1 cellular context compared by ENCODE assay signal in genomic region chr1:230861489-230861888, GRCh38.
TF ChIP-seq lines count a peak whose summit lies in the region.

No MANE protein-coding gene starts in this region.

TF ChIP-seq in SK-N-SH treated with all-trans-retinoic acid at 6 μM for 48 hours, 23 proteins besides CTCF, POLR2A, EP300 and RAD21 (continued from another document):
- TF ChIP-seq, protein P1, sequence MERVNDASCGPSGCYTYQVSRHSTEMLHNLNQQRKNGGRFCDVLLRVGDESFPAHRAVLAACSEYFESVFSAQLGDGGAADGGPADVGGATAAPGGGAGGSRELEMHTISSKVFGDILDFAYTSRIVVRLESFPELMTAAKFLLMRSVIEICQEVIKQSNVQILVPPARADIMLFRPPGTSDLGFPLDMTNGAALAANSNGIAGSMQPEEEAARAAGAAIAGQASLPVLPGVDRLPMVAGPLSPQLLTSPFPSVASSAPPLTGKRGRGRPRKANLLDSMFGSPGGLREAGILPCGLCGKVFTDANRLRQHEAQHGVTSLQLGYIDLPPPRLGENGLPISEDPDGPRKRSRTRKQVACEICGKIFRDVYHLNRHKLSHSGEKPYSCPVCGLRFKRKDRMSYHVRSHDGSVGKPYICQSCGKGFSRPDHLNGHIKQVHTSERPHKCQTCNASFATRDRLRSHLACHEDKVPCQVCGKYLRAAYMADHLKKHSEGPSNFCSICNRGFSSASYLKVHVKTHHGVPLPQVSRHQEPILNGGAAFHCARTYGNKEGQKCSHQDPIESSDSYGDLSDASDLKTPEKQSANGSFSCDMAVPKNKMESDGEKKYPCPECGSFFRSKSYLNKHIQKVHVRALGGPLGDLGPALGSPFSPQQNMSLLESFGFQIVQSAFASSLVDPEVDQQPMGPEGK (CRISPR knock-in tag; IDR thresholded peaks at IDR 0.05; ENCODE audit: borderline replicate concordance), result no peak
- TF ChIP-seq ZFP3 (CRISPR knock-in tag; IDR thresholded peaks at IDR 0.05), result no peak
- no peak for TF ChIP-seq TSHZ2 (CRISPR knock-in tag; IDR thresholded peaks at IDR 0.05)
- no peak for TF ChIP-seq ZC3H10 (CRISPR knock-in tag; IDR thresholded peaks at IDR 0.05)
